19 cellular contexts compared by ENCODE assay signal in the genomic region with DNA sequence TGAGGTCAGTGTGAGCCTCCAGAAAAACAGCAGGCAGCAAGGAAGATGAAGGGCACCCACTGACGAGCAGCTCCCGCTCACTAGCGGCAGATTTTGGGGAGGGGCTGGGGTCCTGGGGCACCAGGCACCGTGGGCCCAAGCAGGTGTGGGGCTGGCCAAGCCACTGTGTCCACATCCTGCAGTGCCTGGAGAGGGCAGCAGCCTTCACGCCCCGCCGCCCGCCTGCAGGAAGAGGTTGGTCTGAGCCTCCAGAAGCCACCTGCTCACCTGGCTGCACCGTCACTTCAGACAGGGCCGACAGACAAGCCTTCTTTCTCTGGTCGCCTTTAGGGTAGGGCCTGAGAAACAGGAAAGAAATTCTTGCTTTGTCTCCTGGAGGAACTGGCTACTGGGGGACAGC. TPM values are rescaled to one million over a fixed set of nuclear protein-coding genes. Genes with fewer than 3 reads are reported as not detected.
"Had no signal": no experiment of that assay in that cellular context is flagged by ENCODE, and none has a peak within 500 bp of the region (broad histone marks: within the 10 kb centered on the region; RNA-seq: fewer than 3 reads in every experiment).

No MANE protein-coding gene starts in this region.

RNA-seq across cellular contexts. Expression of gene TMEM191B, which starts 15.8 kb away (rescaled TPM):
- total RNA-seq: endothelial cell of umbilical vein had no signal

RNA-seq across cellular contexts. Expression of gene GGTLC3, which starts 25.4 kb away (rescaled TPM):
- total RNA-seq: dermis blood vessel endothelial cell; endothelial cell of umbilical vein; epithelial cell of proximal tubule; esophagus squamous epithelium; gastrocnemius medialis; glomerular endothelial cell; heart right ventricle; kidney epithelial cell; left cardiac atrium; left lobe of liver; left ventricle myocardium inferior; liver; mammary epithelial cell; mesenteric fat pad; mesothelial cell of epicardium; mucosa of gallbladder; naive thymus-derived CD4-positive, alpha-beta T cell had no signal
- polyA plus RNA-seq: endothelial cell of umbilical vein; esophagus; heart right ventricle; keratinocyte; liver; mammary epithelial cell; naive thymus-derived CD4-positive, alpha-beta T cell had no signal
